10 cellular contexts compared by ENCODE assay signal in genomic region chr10:26481914-26482550, GRCh38. TPM values are rescaled to one million over a fixed set of nuclear protein-coding genes. Genes with fewer than 3 reads are reported as not detected.
DNase-seq lines count a peak whose midpoint lies in the region; ATAC-seq lines count a peak whose summit lies in the region.
"Had no signal": no experiment of that assay in that cellular context is flagged by ENCODE, and none has a peak within 500 bp of the region (broad histone marks: within the 10 kb centered on the region; RNA-seq: fewer than 3 reads in every experiment).

No MANE protein-coding gene starts in this region.

- CTCF ChIA-PET in activated CD4-positive, alpha-beta T cell treated with anti-CD3 and anti-CD28 coated beads, Interleukin-2, amount 10 ng/mL, durations not matched to agents 7 days and 5 days (lab: Charles Lee) = no interaction called here

- peaks cover 76% of the 10 kb centered on the region for H3K4me1 Mint-ChIP-seq in activated CD4-positive, alpha-beta T cell treated with anti-CD3 and anti-CD28 coated beads, Interleukin-2, amount 10 ng/mL, durations not matched to agents 7 days and 5 days

- no peak overlapping the region for H2BK12ac ChIP-seq in neuronal stem cell (ENCODE audit: low read length)

- intact Hi-C loops in posterior cingulate gyrus (cut with DNase I) = no loop called here

- H3K27ac ChIP-seq in neuronal stem cell (replicated peaks; ENCODE audit: low read length) (no peak overlapping the region), SJCRH30 (no peak overlapping the region)

- POLR2A ChIA-PET in activated CD4-positive, alpha-beta T cell treated with anti-CD3 and anti-CD28 coated beads, Interleukin-2, amount 10 ng/mL, durations not matched to agents 7 days and 5 days (lab: Charles Lee) = no interaction called here

- H3K4me1 ChIP-seq in neuronal stem cell (ENCODE audit: control insufficient read depth in 2 of 2, insufficient read depth in 1 of 2, low read depth in 1 of 2, low read length in 2 of 2) (no peaks in the 10 kb centered on the region), SJCRH30 (no peaks in the 10 kb centered on the region)

- no CpG with 5 or more reads among the region's 8 CpGs for WGBS in neuronal stem cell (ENCODE audit: extremely low coverage in 2 of 2, insufficient read length in 2 of 2, insufficient replicate concordance in 1 of 2), 2 donors

- peaks cover 42% of the 10 kb centered on the region for H3K36me3 Mint-ChIP-seq in activated CD4-positive, alpha-beta T cell treated with anti-CD3 and anti-CD28 coated beads, Interleukin-2, amount 10 ng/mL, durations not matched to agents 7 days and 5 days (ENCODE audit: low read depth)

- H2BK5ac ChIP-seq in neuronal stem cell (ENCODE audit: low read length) = no peak overlapping the region

- H3K9me3 ChIP-seq in neuronal stem cell (replicated peaks in 1 of 2; ENCODE audit: control insufficient read depth in 2 of 2, insufficient read depth in 1 of 2, low read depth in 1 of 2, low read length in 2 of 2) (no peaks in the 10 kb centered on the region), SJCRH30 (replicated peaks) (no peaks in the 10 kb centered on the region)

- no peaks in the 10 kb centered on the region for H3K27me3 Mint-ChIP-seq in activated CD4-positive, alpha-beta T cell treated with anti-CD3 and anti-CD28 coated beads, Interleukin-2, amount 10 ng/mL, durations not matched to agents 7 days and 5 days

- H3K4ac ChIP-seq in neuronal stem cell (ENCODE audit: low read length) = no peak overlapping the region

- H3K14ac ChIP-seq in neuronal stem cell (ENCODE audit: low read length) = no peak overlapping the region

- H2AK5ac ChIP-seq in neuronal stem cell (ENCODE audit: low read depth, low read length) = no peak overlapping the region

- no peak overlapping the region for H4K8ac ChIP-seq in neuronal stem cell (ENCODE audit: low read depth, low read length)

- H3K4me3 Mint-ChIP-seq in activated CD4-positive, alpha-beta T cell treated with anti-CD3 and anti-CD28 coated beads, Interleukin-2, amount 10 ng/mL, durations not matched to agents 7 days and 5 days = peak overlapping the region; percentile 53

- H3K18ac ChIP-seq in neuronal stem cell (ENCODE audit: low read length) = no peak overlapping the region

- H2BK15ac ChIP-seq in neuronal stem cell (ENCODE audit: low read length) = no peak overlapping the region

- H3K79me1 ChIP-seq in neuronal stem cell (ENCODE audit: low read depth, low read length) = no peaks in the 10 kb centered on the region

- no peak overlapping the region for H4K91ac ChIP-seq in neuronal stem cell (ENCODE audit: low read depth, low read length, poor library complexity)

- H3K4me3 ChIP-seq in neuronal stem cell (ENCODE audit: low read length in 2 of 2) (no peak overlapping the region), SJCRH30 (no peak overlapping the region)

- no peak overlapping the region for H3K23ac ChIP-seq in neuronal stem cell (ENCODE audit: low read depth, low read length, poor library complexity)

- no peak overlapping the region for H2AFZ ChIP-seq in neuronal stem cell (ENCODE audit: low read length)

- H3K4me2 ChIP-seq in neuronal stem cell (ENCODE audit: insufficient read depth, low read length, poor library complexity, severe bottlenecking) = no peak overlapping the region

- no peaks in the 10 kb centered on the region for H3K9me3 Mint-ChIP-seq in activated CD4-positive, alpha-beta T cell treated with anti-CD3 and anti-CD28 coated beads, Interleukin-2, amount 10 ng/mL, durations not matched to agents 7 days and 5 days

- H3K36me3 ChIP-seq in neuronal stem cell (replicated peaks in 1 of 2; ENCODE audit: control insufficient read depth in 2 of 2, insufficient read depth in 2 of 2, low read length in 2 of 2) = no peaks in the 10 kb centered on the region
- H3K36me3 ChIP-seq in SJCRH30 = no peaks in the 10 kb centered on the region

- peak overlapping the region; percentile 90 for H3K27ac Mint-ChIP-seq in activated CD4-positive, alpha-beta T cell treated with anti-CD3 and anti-CD28 coated beads, Interleukin-2, amount 10 ng/mL, durations not matched to agents 7 days and 5 days

- H3K27me3 ChIP-seq in neuronal stem cell (ENCODE audit: control insufficient read depth in 3 of 3, insufficient read depth in 3 of 3, low read depth in 1 of 3, low read length in 3 of 3) (no peaks in the 10 kb centered on the region), SJCRH30 (peaks cover 16% of the 10 kb centered on the region)

- peak; percentile 42 for ATAC-seq in HG03097 (IDR thresholded peaks at IDR 0.05; ENCODE audit: low FRiP score, unreplicated experiment)
- ATAC-seq in stimulated activated naive CD8-positive, alpha-beta T cell treated with anti-CD3 and anti-CD28 coated beads, Interleukin-15, Interleukin-2, amounts not matched to agents 100 U/mL and 50 U/mL, for 24 hours = peak; percentile 17

- DNase-seq in activated CD4-positive, alpha-beta T cell treated with anti-CD3 and anti-CD28 coated beads, Interleukin-2, amount 10 ng/mL, durations not matched to agents 7 days and 5 days = peak; percentile 66
- DNase-seq in activated CD4-positive, alpha-beta T cell treated with anti-CD3 and anti-CD28 coated beads, Interleukin-2, amount 50 U/mL, for 48 hours = no peak
- DNase-seq in T-helper 2 cell (peak in 3 of 5 experiments; percentile 24 to 93 (median 59)), neuronal stem cell (ENCODE audit: low spot score) (no peak), posterior cingulate gyrus (no peak), SJCRH30 (no peak)
- no peak for DNase-seq in stimulated activated naive CD8-positive, alpha-beta T cell treated with anti-CD3 and anti-CD28 coated beads, Interleukin-15, Interleukin-2, amounts not matched to agents 100 U/mL and 50 U/mL, for 24 hours
- DNase-seq: ACHN had no signal

- H2BK120ac ChIP-seq in neuronal stem cell (ENCODE audit: low read depth, low read length) = no peak overlapping the region

- H3K9ac ChIP-seq in neuronal stem cell (ENCODE audit: low read depth, low read length, poor library complexity) = no peak overlapping the region

RNA-seq across cellular contexts. Expression of gene APBB1IP, which starts 43.9 kb away (rescaled TPM):
- 10 to 100 TPM; 78.4 to 92.2 TPM for total RNA-seq in activated CD4-positive, alpha-beta T cell treated with anti-CD3 and anti-CD28 coated beads, Interleukin-2, amount 10 ng/mL, durations not matched to agents 7 days and 5 days
- not detected for polyA plus RNA-seq in neuronal stem cell (2013, experiment 1 of 2)
- polyA plus RNA-seq in neuronal stem cell (2013, experiment 2 of 2) = 0.01 TPM
- total RNA-seq in SJCRH30 (2014; rRNA removed; shearing (Covaris generic)) = not detected in 2 replicates
- polyA plus RNA-seq: neural cell had no signal

Comparison
In these comparisons a context has a peak if more than half of its experiments do, and no peak if none do; other contexts are left out.
1. DNase-seq: peak in activated CD4-positive, alpha-beta T cell treated with anti-CD3 and anti-CD28 coated beads, Interleukin-2, amount 10 ng/mL, durations not matched to agents 7 days and 5 days (single experiment) and T-helper 2 cell (3 of 5); none in activated CD4-positive, alpha-beta T cell treated with anti-CD3 and anti-CD28 coated beads, Interleukin-2, amount 50 U/mL, for 48 hours (0 of 2), stimulated activated naive CD8-positive, alpha-beta T cell treated with anti-CD3 and anti-CD28 coated beads, Interleukin-15, Interleukin-2, amounts not matched to agents 100 U/mL and 50 U/mL, for 24 hours (single experiment), neuronal stem cell (single experiment), posterior cingulate gyrus (0 of 10) and SJCRH30 (0 of 2).
2. RNA of gene APBB1IP, which starts 43.9 kb away (total RNA-seq): 78.4 to 92.2 TPM in activated CD4-positive, alpha-beta T cell treated with anti-CD3 and anti-CD28 coated beads, Interleukin-2, amount 10 ng/mL, durations not matched to agents 7 days and 5 days; not detected in SJCRH30; every median in the first group is over 10 times any median in the second.